ENCODE assay signal across 28 cellular contexts in the genomic region with DNA sequence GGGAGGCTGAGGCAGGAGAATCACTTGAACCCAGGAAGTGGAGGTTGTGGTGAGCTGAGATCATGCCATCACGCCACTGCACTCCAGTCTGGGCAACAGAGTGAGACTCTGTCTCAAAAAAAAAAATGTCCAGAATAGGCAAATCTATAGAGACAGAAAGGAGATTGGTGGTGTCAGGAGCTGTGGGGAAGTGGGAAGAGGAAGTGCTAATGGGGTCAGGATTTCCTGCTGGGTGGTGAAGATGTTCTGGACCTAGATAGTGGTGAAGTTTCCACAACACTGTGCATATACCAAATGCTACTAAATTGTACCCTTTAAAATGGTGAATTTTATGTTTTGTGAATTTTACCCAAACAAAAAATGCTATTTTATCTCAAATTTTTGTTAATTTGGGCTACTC. TPM values are rescaled to one million over a fixed set of nuclear protein-coding genes. Genes with fewer than 3 reads are reported as not detected.
DNase-seq lines count a peak whose midpoint lies in the region; ATAC-seq, FAIRE-seq and TF ChIP-seq lines count a peak whose summit lies in the region.
"Had no signal": no experiment of that assay in that cellular context is flagged by ENCODE, and none has a peak within 500 bp of the region (broad histone marks: within the 10 kb centered on the region; RNA-seq: fewer than 3 reads in every experiment).

No MANE protein-coding gene starts in this region.

- no peaks in the 10 kb centered on the region for H3K9me3 ChIP-seq in lower lobe of right lung
- no peaks in the 10 kb centered on the region for H3K9me3 ChIP-seq in stomach

- peaks cover 54% of the 10 kb centered on the region for H3K9me3 Mint-ChIP-seq in WTC11
- H3K9me3 Mint-ChIP-seq: activated naive CD4-positive, alpha-beta T cell treated with anti-CD3 and anti-CD28 coated beads for 36 hours; activated T-cell treated with anti-CD3 and anti-CD28 coated beads, Interleukin-2, amount 50 U/mL, for 4 hours; CD4-positive, alpha-beta memory T cell; stimulated activated effector memory CD8-positive, alpha-beta T cell treated with anti-CD3 and anti-CD28 coated beads, Interleukin-12 subunit alpha, Interleukin-12 subunit beta, amount 100 ng/mL, for 72 hours had no signal

- ATAC-seq in lower lobe of right lung (peak; percentile 22 to 44), WTC11 (no peak)
- ATAC-seq: activated T-cell treated with anti-CD3 and anti-CD28 coated beads, Interleukin-2, amount 50 U/mL, for 4 hours; PC-3; stimulated activated effector memory CD8-positive, alpha-beta T cell treated with anti-CD3 and anti-CD28 coated beads, Interleukin-12 subunit alpha, Interleukin-12 subunit beta, amount 100 ng/mL, for 72 hours had no signal

- WGBS in stomach, 5 donors = 45 to 69% (median 57%) methylated on average over 1 of the region's 1 CpG

- no peak overlapping the region for H3K4me3 Mint-ChIP-seq in WTC11
- H3K4me3 Mint-ChIP-seq: activated naive CD4-positive, alpha-beta T cell treated with anti-CD3 and anti-CD28 coated beads for 36 hours; activated T-cell treated with anti-CD3 and anti-CD28 coated beads, Interleukin-2, amount 50 U/mL, for 4 hours; CD4-positive, alpha-beta memory T cell; H9; nephron progenitor cell; stimulated activated effector memory CD8-positive, alpha-beta T cell treated with anti-CD3 and anti-CD28 coated beads, Interleukin-12 subunit alpha, Interleukin-12 subunit beta, amount 100 ng/mL, for 72 hours had no signal

- H3K27me3 ChIP-seq in lower lobe of right lung (ENCODE audit: low read depth) (peaks cover 20% of the 10 kb centered on the region), stomach (peaks cover 0 to 25% (median 8%) of the 10 kb centered on the region in 3 donors)
- H3K27me3 ChIP-seq: cardiac muscle cell had no signal

- H3K4me3 ChIP-seq in lower lobe of right lung (no peak overlapping the region), stomach (no peak overlapping the region)
- H3K4me3 ChIP-seq: cardiac muscle cell had no signal

- H3K4me1 ChIP-seq in lower lobe of right lung = no peaks in the 10 kb centered on the region
- peaks cover 0 to 15% (median 4%) of the 10 kb centered on the region in 4 donors for H3K4me1 ChIP-seq in stomach

- DNase-seq in Ammon's horn (ENCODE audit: low spot score) = peak; percentile 33
- no peak for DNase-seq in GM12891 (ENCODE audit: insufficient read length, low spot score)
- peak; percentile 95 for DNase-seq in SKM-1 (lab: John Stamatoyannopoulos, UW; ENCODE audit: unreplicated experiment)
- DNase-seq in lower lobe of right lung = no peak
- DNase-seq in WTC11 (ENCODE audit: low spot score) = no peak
- no peak for DNase-seq in RWPE1 (ENCODE audit: low spot score)
- no peak for DNase-seq in stomach
- DNase-seq in mesenteric fat pad (ENCODE audit: low spot score) = no peak
- DNase-seq: activated CD4-positive, CD25-positive, alpha-beta regulatory T cell treated with anti-CD3 and anti-CD28 coated beads, Interleukin-2, amount 50 U/mL, for 72 hours; activated naive CD4-positive, alpha-beta T cell treated with anti-CD3 and anti-CD28 coated beads for 36 hours; activated T-cell treated with anti-CD3 and anti-CD28 coated beads, Interleukin-2, amount 50 U/mL, for 4 hours; CD4-positive, alpha-beta memory T cell; GDM1; H9; NCI-H1048; NCI-H187; nephron progenitor cell; PC-3; stimulated activated CD4-positive, alpha-beta T cell treated with anti-CD3 and anti-CD28 coated beads, Interleukin-2, amount 100 ng/mL, for 24 hours; T-helper 9 cell had no signal

- H3K27ac ChIP-seq in lower lobe of right lung = no peak overlapping the region
- no peak overlapping the region for H3K27ac ChIP-seq in RWPE1
- H3K27ac ChIP-seq in stomach = no peak overlapping the region
- H3K27ac ChIP-seq: cardiac muscle cell had no signal

- POLR2A ChIA-PET in WTC11 (lab: Charles Lee) (no interaction called here), RWPE1 (lab: Yijun Ruan, JAX; ENCODE audit: low non-redundant PET) (no interaction called here)

- H3K27me3 Mint-ChIP-seq in WTC11 (ENCODE audit: low read depth) = peaks cover 6% of the 10 kb centered on the region
- H3K27me3 Mint-ChIP-seq: progenitor cell of endocrine pancreas had no signal

- intact Hi-C loops in lower lobe of right lung (cut with DNase I) = no loop called here
- intact Hi-C loops in stomach (cut with DNase I; ENCODE audit: low total_unique reads) = no loop called here

- H3K27ac Mint-ChIP-seq in WTC11 = no peak overlapping the region
- H3K27ac Mint-ChIP-seq: activated naive CD4-positive, alpha-beta T cell treated with anti-CD3 and anti-CD28 coated beads for 36 hours; CD4-positive, alpha-beta memory T cell; H9; nephron progenitor cell; progenitor cell of endocrine pancreas; stimulated activated effector memory CD8-positive, alpha-beta T cell treated with anti-CD3 and anti-CD28 coated beads, Interleukin-12 subunit alpha, Interleukin-12 subunit beta, amount 100 ng/mL, for 72 hours had no signal

- no peaks in the 10 kb centered on the region for H3K36me3 ChIP-seq in lower lobe of right lung
- H3K36me3 ChIP-seq in stomach = no peaks in the 10 kb centered on the region
- H3K36me3 ChIP-seq: cardiac muscle cell had no signal

- H3K4me1 Mint-ChIP-seq in WTC11 = no peaks in the 10 kb centered on the region
- H3K4me1 Mint-ChIP-seq: H9, nephron progenitor cell had no signal

- H3K36me3 Mint-ChIP-seq in WTC11 = peaks cover 27% of the 10 kb centered on the region
- H3K36me3 Mint-ChIP-seq: CD4-positive, alpha-beta memory T cell; stimulated activated effector memory CD8-positive, alpha-beta T cell treated with anti-CD3 and anti-CD28 coated beads, Interleukin-12 subunit alpha, Interleukin-12 subunit beta, amount 100 ng/mL, for 72 hours had no signal

- CTCF ChIA-PET in WTC11 (lab: Charles Lee) = no interaction called here
- CTCF ChIA-PET in RWPE1 (lab: Yijun Ruan, JAX) = interaction anchor here (0.6 kb wide), 1 partner anchor 551 kb away, joined by 4 read pairs; no protein-coding TSS in a partner anchor

- FAIRE-seq in GM12891 (lab: Jason Lieb, UNC) = no peak
- FAIRE-seq: endothelial cell of umbilical vein had no signal

- TF ChIP-seq POLR2A in GM12891 (IDR thresholded peaks at IDR 0.05; ENCODE audit: low read depth, low read length) = no peak
- no peak for TF ChIP-seq POLR2A in stomach (IDR thresholded peaks at IDR 0.05)

- TF ChIP-seq CTCF in lower lobe of right lung (IDR thresholded peaks at IDR 0.05) (no peak), WTC11 (IDR thresholded peaks at IDR 0.05) (no peak), RWPE1 (conservative IDR thresholded peaks at IDR 0.05; ENCODE audit: low read depth) (no peak), stomach (IDR thresholded peaks at IDR 0.05) (no peak)

- no peak for TF ChIP-seq EP300 in stomach (IDR thresholded peaks at IDR 0.05)

TF ChIP-seq in GM12891, 5 proteins besides CTCF, POLR2A, EP300 and RAD21:
- TF ChIP-seq SPI1 (IDR thresholded peaks at IDR 0.05; ENCODE audit: low read depth, low read length) = peak; percentile 23; the same call in 1 of the 2 replicates
- no peak for TF ChIP-seq POU2F2 (IDR thresholded peaks at IDR 0.05; ENCODE audit: low read depth, low read length)

TF ChIP-seq in WTC11, 78 proteins besides CTCF, POLR2A, EP300 and RAD21 (continues in another document):
- TF ChIP-seq, protein P1, sequence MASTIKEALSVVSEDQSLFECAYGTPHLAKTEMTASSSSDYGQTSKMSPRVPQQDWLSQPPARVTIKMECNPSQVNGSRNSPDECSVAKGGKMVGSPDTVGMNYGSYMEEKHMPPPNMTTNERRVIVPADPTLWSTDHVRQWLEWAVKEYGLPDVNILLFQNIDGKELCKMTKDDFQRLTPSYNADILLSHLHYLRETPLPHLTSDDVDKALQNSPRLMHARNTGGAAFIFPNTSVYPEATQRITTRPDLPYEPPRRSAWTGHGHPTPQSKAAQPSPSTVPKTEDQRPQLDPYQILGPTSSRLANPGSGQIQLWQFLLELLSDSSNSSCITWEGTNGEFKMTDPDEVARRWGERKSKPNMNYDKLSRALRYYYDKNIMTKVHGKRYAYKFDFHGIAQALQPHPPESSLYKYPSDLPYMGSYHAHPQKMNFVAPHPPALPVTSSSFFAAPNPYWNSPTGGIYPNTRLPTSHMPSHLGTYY (CRISPR knock-in tag; IDR thresholded peaks at IDR 0.05) = no peak
- no peak for TF ChIP-seq ZNF121 (CRISPR knock-in tag; IDR thresholded peaks at IDR 0.05)
- TF ChIP-seq, protein P2, sequence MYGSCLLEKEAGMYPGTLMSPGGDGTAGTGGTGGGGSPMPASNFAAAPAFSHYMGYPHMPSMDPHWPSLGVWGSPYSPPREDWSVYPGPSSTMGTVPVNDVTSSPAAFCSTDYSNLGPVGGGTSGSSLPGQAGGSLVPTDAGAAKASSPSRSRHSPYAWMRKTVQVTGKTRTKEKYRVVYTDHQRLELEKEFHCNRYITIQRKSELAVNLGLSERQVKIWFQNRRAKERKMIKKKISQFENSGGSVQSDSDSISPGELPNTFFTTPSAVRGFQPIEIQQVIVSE (CRISPR knock-in tag; IDR thresholded peaks at IDR 0.05; ENCODE audit: borderline replicate concordance) = no peak

RNA-seq across cellular contexts. Expression of a gene that starts 7.6 kb away (rescaled TPM):
- 0.63 TPM for polyA plus RNA-seq in GM12891 (2012; ENCODE audit: low read depth, missing spikeins)
- 2.8 TPM for total RNA-seq in lower lobe of right lung
- total RNA-seq in WTC11 (2021) = 0.04 to 0.14 TPM (median 0.05 TPM) in 3 replicates
- 100 to 1,000 TPM in 1 of 5 donors, 10 to 100 TPM in 2, 1 to 10 TPM in 2; 4.9 to 100 (median 20.6) TPM for total RNA-seq in stomach
- polyA plus RNA-seq in stomach = 1 to 10 TPM in 1 of 3 donors, under 1 TPM in 2; 0.25 to 5.4 (median 0.31) TPM
- 1.3 TPM for total RNA-seq in mesenteric fat pad
- total RNA-seq: cardiac muscle cell; CD4-positive, alpha-beta memory T cell; dermis microvascular lymphatic vessel endothelial cell; endothelial cell of umbilical vein; H9; PC-3; progenitor cell of endocrine pancreas; SK-MEL-5 had no signal
- polyA plus RNA-seq: cardiac muscle cell; CD4-positive, alpha-beta memory T cell; endothelial cell of umbilical vein had no signal

RNA-seq across cellular contexts. Expression of a gene that starts 18.1 kb away (rescaled TPM):
- polyA plus RNA-seq in GM12891 (2012; ENCODE audit: low read depth, missing spikeins) = not detected
- total RNA-seq in lower lobe of right lung (not detected), WTC11 (2021) (not detected in 3 replicates), stomach (not detected), mesenteric fat pad (not detected)
- polyA plus RNA-seq in stomach = not detected
- total RNA-seq: activated naive CD4-positive, alpha-beta T cell treated with anti-CD3 and anti-CD28 coated beads for 36 hours; activated T-cell treated with anti-CD3 and anti-CD28 coated beads, Interleukin-2, amount 50 U/mL, for 4 hours; cardiac muscle cell; CD4-positive, alpha-beta memory T cell; dermis microvascular lymphatic vessel endothelial cell; endothelial cell of umbilical vein; H9; PC-3; progenitor cell of endocrine pancreas; SK-MEL-5; skeletal muscle tissue had no signal
- polyA plus RNA-seq: AG04450; cardiac muscle cell; CD4-positive, alpha-beta memory T cell; endothelial cell of umbilical vein had no signal

RNA-seq across cellular contexts. Expression of a gene that starts 39.8 kb away (rescaled TPM):
- polyA plus RNA-seq in GM12891 (2012; ENCODE audit: low read depth, missing spikeins) = 0.05 TPM
- total RNA-seq in lower lobe of right lung = 4.5 TPM
- total RNA-seq in WTC11 (2021) = not detected in 3 replicates
- total RNA-seq in stomach = 100 to 1,000 TPM in 1 of 5 donors, 10 to 100 TPM in 4; 16.1 to 113 (median 38.2) TPM
- polyA plus RNA-seq in stomach = 10 to 100 TPM in 2 of 3 donors, 1 to 10 TPM in 1; 2.5 to 47.1 (median 10.2) TPM
- 7.5 TPM for total RNA-seq in mesenteric fat pad
- total RNA-seq: activated naive CD4-positive, alpha-beta T cell treated with anti-CD3 and anti-CD28 coated beads for 36 hours; activated T-cell treated with anti-CD3 and anti-CD28 coated beads, Interleukin-2, amount 50 U/mL, for 4 hours; cardiac muscle cell; dermis microvascular lymphatic vessel endothelial cell; endothelial cell of umbilical vein; H9; PC-3; progenitor cell of endocrine pancreas; SK-MEL-5 had no signal
- polyA plus RNA-seq: AG04450, cardiac muscle cell, endothelial cell of umbilical vein had no signal

Comparison
In these comparisons a context has a peak if more than half of its experiments do, and no peak if none do; other contexts are left out.
1. DNase-seq: peak in Ammon's horn (single experiment) and SKM-1 (single experiment); none in GM12891 (single experiment), lower lobe of right lung (single experiment), WTC11 (single experiment), RWPE1 (single experiment), stomach (single experiment) and mesenteric fat pad (single experiment).